In the genomic region with DNA sequence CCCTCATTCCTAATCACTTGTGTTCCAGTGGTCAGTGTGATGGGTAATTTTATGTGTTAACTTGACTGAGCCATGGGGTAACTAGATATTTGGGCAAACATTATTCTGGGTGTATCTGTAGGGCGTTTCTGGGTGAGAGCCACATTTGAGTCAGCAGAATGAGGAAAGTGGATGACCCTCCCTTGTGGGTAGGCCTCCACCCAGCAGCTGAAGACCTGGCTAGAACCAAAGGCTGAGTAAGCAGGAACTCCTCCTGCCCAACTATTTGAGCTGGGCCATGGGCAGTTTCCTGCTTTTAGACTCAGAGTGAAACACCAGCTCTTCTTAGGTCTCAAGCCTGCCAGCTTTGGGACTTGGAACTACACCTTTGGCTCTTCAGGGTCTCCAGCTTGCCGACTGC, we compare ENCODE assay signal across 10 cellular contexts.
DNase-seq lines count a peak whose midpoint lies in the region; FAIRE-seq and TF ChIP-seq lines count a peak whose summit lies in the region.
"Had no signal": no experiment of that assay in that cellular context is flagged by ENCODE, and none has a peak within 500 bp of the region (broad histone marks: within the 10 kb centered on the region; RNA-seq: fewer than 3 reads in every experiment).

No MANE protein-coding gene starts in this region.

- no peak overlapping the region for H3K4me3 ChIP-seq in skeletal muscle cell (ENCODE audit: low read depth, low read length)
- H3K4me3 ChIP-seq in small intestine (ENCODE audit: low read depth in 1 of 2, low read length in 2 of 2): no peak overlapping the region

- no peaks in the 10 kb centered on the region for H3K9me3 ChIP-seq in small intestine (ENCODE audit: control insufficient read depth, low read depth)

- H3K27me3 ChIP-seq in small intestine (ENCODE audit: control insufficient read depth in 2 of 2, insufficient read depth in 2 of 2, low read length in 2 of 2): no peaks in the 10 kb centered on the region

- no peak overlapping the region for H3K27ac ChIP-seq in small intestine (ENCODE audit: low read depth in 1 of 2, low read length in 1 of 2)

- WGBS in small intestine, 3 donors: 75 to 87% (median 83%) methylated on average over 2 of the region's 2 CpGs

- H3K4me1 ChIP-seq in small intestine (ENCODE audit: control insufficient read depth in 2 of 2, insufficient read depth in 1 of 2, low read depth in 1 of 2, low read length in 1 of 2): no peaks in the 10 kb centered on the region

- no peaks in the 10 kb centered on the region for H3K36me3 Mint-ChIP-seq in activated T-cell treated with anti-CD3 and anti-CD28 coated beads, Interleukin-2, amount 50 U/mL, for 24 hours (ENCODE audit: low read depth)

- no peaks in the 10 kb centered on the region for H3K36me3 ChIP-seq in small intestine (ENCODE audit: control insufficient read depth in 2 of 2, insufficient read depth in 2 of 2, low read length in 2 of 2)

- H3K9me3 Mint-ChIP-seq in activated T-cell treated with anti-CD3 and anti-CD28 coated beads, Interleukin-2, amount 50 U/mL, for 24 hours: no peaks in the 10 kb centered on the region

- DNase-seq in H54 (ENCODE audit: insufficient read length, low spot score) (peak; percentile 65), RCC 7860 (ENCODE audit: low spot score) (peak; percentile 70), fibroblast of the conjunctiva (ENCODE audit: low read depth) (peak; percentile 49), skeletal muscle cell (ENCODE audit: low read depth) (peak; percentile 27), NCI-H446 (lab: John Stamatoyannopoulos, UW) (no peak), small intestine (no peak)
- no peak for DNase-seq in activated T-cell treated with anti-CD3 and anti-CD28 coated beads, Interleukin-2, amount 50 U/mL, for 24 hours
- DNase-seq: activated CD4-positive, alpha-beta T cell treated with anti-CD3 and anti-CD28 coated beads for 1 hour; activated effector memory CD4-positive, alpha-beta T cell treated with Interleukin-2 at 50 U/mL for 16 hours; central memory CD4-positive, alpha-beta T cell had no signal

- no peak overlapping the region for H3K27ac Mint-ChIP-seq in activated T-cell treated with anti-CD3 and anti-CD28 coated beads, Interleukin-2, amount 50 U/mL, for 24 hours

- H3K4me3 Mint-ChIP-seq in activated T-cell treated with anti-CD3 and anti-CD28 coated beads, Interleukin-2, amount 50 U/mL, for 24 hours: no peak overlapping the region

- H3K4me1 Mint-ChIP-seq in activated T-cell treated with anti-CD3 and anti-CD28 coated beads, Interleukin-2, amount 50 U/mL, for 24 hours (ENCODE audit: low read depth): no peaks in the 10 kb centered on the region

- H3K27me3 Mint-ChIP-seq in activated T-cell treated with anti-CD3 and anti-CD28 coated beads, Interleukin-2, amount 50 U/mL, for 24 hours: peaks cover 24% of the 10 kb centered on the region

- TF ChIP-seq POLR2A in H54 (IDR thresholded peaks at IDR 0.05; ENCODE audit: low read depth, low read length): no peak

- FAIRE-seq in H54 (lab: Jason Lieb, UNC): no peak
- FAIRE-seq in RCC 7860 (lab: Jason Lieb, UNC): peak; percentile 74
- FAIRE-seq in small intestine (lab: Jason Lieb, UNC): no peak

Comparison
In these comparisons a context has a peak if more than half of its experiments do, and no peak if none do; other contexts are left out.
1. DNase-seq: peak in H54 (single experiment), RCC 7860 (single experiment), fibroblast of the conjunctiva (single experiment) and skeletal muscle cell (single experiment); none in activated T-cell treated with anti-CD3 and anti-CD28 coated beads, Interleukin-2, amount 50 U/mL, for 24 hours (single experiment), NCI-H446 (0 of 2) and small intestine (single experiment).